Comparison of ENCODE assay signal across 21 cellular contexts in genomic region chr11:3686751-3687150, GRCh38. TPM values are rescaled to one million over a fixed set of nuclear protein-coding genes. Genes with fewer than 3 reads are reported as not detected.
DNase-seq lines count a peak whose midpoint lies in the region; ATAC-seq and TF ChIP-seq lines count a peak whose summit lies in the region.
"Had no signal": no experiment of that assay in that cellular context is flagged by ENCODE, and none has a peak within 500 bp of the region (broad histone marks: within the 10 kb centered on the region; RNA-seq: fewer than 3 reads in every experiment).

No MANE protein-coding gene starts in this region.

- no peaks in the 10 kb centered on the region for H3F3A ChIP-seq in GM23248 (ENCODE audit: insufficient read depth)

- intact Hi-C loops in gastrocnemius medialis (cut with DNase I; ENCODE audit: low total_unique reads), result no loop called here

- TF ChIP-seq POLR2A in gastrocnemius medialis (IDR thresholded peaks at IDR 0.05), result no peak

- no peaks in the 10 kb centered on the region for H3K27me3 Mint-ChIP-seq in T-helper 17 cell
- H3K27me3 Mint-ChIP-seq: CD4-positive, alpha-beta memory T cell had no signal

- H3K9me3 ChIP-seq in GM23248 (ENCODE audit: low read depth) (no peaks in the 10 kb centered on the region), T-helper 17 cell (ENCODE audit: control insufficient read depth, low read length, poor library complexity, severe bottlenecking) (no peaks in the 10 kb centered on the region), gastrocnemius medialis (no peaks in the 10 kb centered on the region), Karpas-422 (ENCODE audit: low read length) (no peaks in the 10 kb centered on the region)
- H3K9me3 ChIP-seq: BLaER1 had no signal

- DNase-seq in GM23248 (peak; percentile 5), T-helper 17 cell (no peak), fibroblast of mammary gland (ENCODE audit: low read depth) (peak; percentile 30), gastrocnemius medialis (no peak), Karpas-422 (no peak), omental fat pad (ENCODE audit: low spot score) (no peak)
- DNase-seq: CD4-positive, alpha-beta memory T cell; DMS153; KG1; MM.1S; NCI-H1092; NCI-H146; NCI-H2081 treated with DMSO at 0.1 percent for 48 hours; NCI-H774; OCI-M1; Right ventricle myocardium superior had no signal

- no peaks in the 10 kb centered on the region for H3K4me1 ChIP-seq in GM23248 (ENCODE audit: insufficient read depth)
- peaks cover 19 to 24% of the 10 kb centered on the region in 2 donors for H3K4me1 ChIP-seq in gastrocnemius medialis
- no peaks in the 10 kb centered on the region for H3K4me1 ChIP-seq in Karpas-422 (ENCODE audit: low read length)
- H3K4me1 ChIP-seq: BLaER1 had no signal

- WGBS in GM23248 (ENCODE audit: low coverage in 1 of 2, low lambda C conversion rate in 2 of 2, missing lambda C conversion rate in 2 of 2), 2 experiments, result 76 to 90% methylated on average over 4 of the region's 4 CpGs

- TF ChIP-seq CTCF in fibroblast of mammary gland (conservative IDR thresholded peaks at IDR 0.05; ENCODE audit: control insufficient read depth, insufficient read depth, low read depth, low read length) (no peak), gastrocnemius medialis (IDR thresholded peaks at IDR 0.05 in 4 of 5, conservative IDR thresholded peaks at IDR 0.05 in 1 of 5) (no peak), omental fat pad (IDR thresholded peaks at IDR 0.05) (no peak)

- H3K4me3 Mint-ChIP-seq in T-helper 17 cell, result no peak overlapping the region
- H3K4me3 Mint-ChIP-seq: CD4-positive, alpha-beta memory T cell had no signal

- H3K79me2 ChIP-seq in GM23248 (ENCODE audit: insufficient read depth) (peaks cover 11% of the 10 kb centered on the region; the same call in 1 of the 2 replicates), Karpas-422 (ENCODE audit: low read length) (no peaks in the 10 kb centered on the region)

- H3K4me2 ChIP-seq in GM23248 (ENCODE audit: unreplicated experiment) (no peak overlapping the region), Karpas-422 (ENCODE audit: low read depth, low read length, poor library complexity, severe bottlenecking) (no peak overlapping the region)
- H3K4me2 ChIP-seq: BLaER1 had no signal

- peaks cover 2% of the 10 kb centered on the region for H3K36me3 Mint-ChIP-seq in T-helper 17 cell (ENCODE audit: low read depth)

- H2AFZ ChIP-seq in GM23248 (no peak overlapping the region), Karpas-422 (ENCODE audit: low read length) (no peak overlapping the region)

- no peaks in the 10 kb centered on the region for H4K20me1 ChIP-seq in GM23248 (ENCODE audit: insufficient read depth)
- no peaks in the 10 kb centered on the region for H4K20me1 ChIP-seq in Karpas-422 (ENCODE audit: insufficient read depth, low read depth, low read length)

- ATAC-seq in T-helper 17 cell (no peak), gastrocnemius medialis (no peak), omental fat pad (ENCODE audit: low FRiP score) (no peak), GM21529 (IDR thresholded peaks at IDR 0.05; ENCODE audit: unreplicated experiment) (no peak)

- peaks cover 2% of the 10 kb centered on the region for H3K4me1 Mint-ChIP-seq in T-helper 17 cell

- in situ Hi-C loops in GM23248 (cut with MboI) (no loop called here), gastrocnemius medialis (cut with MboI; ENCODE audit: low sequenced_read_pairs in 4 of 4) (no loop called here)

- H3K27ac ChIP-seq in GM23248 (no peak overlapping the region), gastrocnemius medialis (peak overlapping the region; percentile 70 to 85 (median 70)), Karpas-422 (ENCODE audit: low read length) (no peak overlapping the region)
- H3K27ac ChIP-seq: BLaER1, SK-N-MC had no signal

- H3K9me2 ChIP-seq in GM23248 (ENCODE audit: insufficient read depth) (no peaks in the 10 kb centered on the region), Karpas-422 (replicated peaks; ENCODE audit: insufficient read depth, low read length) (no peaks in the 10 kb centered on the region)

- H3K27ac Mint-ChIP-seq in T-helper 17 cell, result peak overlapping the region; percentile 59

- H3K27me3 ChIP-seq in GM23248 (replicated peaks; ENCODE audit: insufficient read depth), result no peaks in the 10 kb centered on the region
- no peaks in the 10 kb centered on the region for H3K27me3 ChIP-seq in gastrocnemius medialis
- H3K27me3 ChIP-seq in Karpas-422 (ENCODE audit: low read length), result no peaks in the 10 kb centered on the region
- H3K27me3 ChIP-seq: BLaER1 had no signal

- H3K36me3 ChIP-seq in GM23248 (ENCODE audit: low read depth), result peaks cover 62% of the 10 kb centered on the region
- H3K36me3 ChIP-seq in gastrocnemius medialis, result peaks cover 6 to 75% of the 10 kb centered on the region in 2 donors
- H3K36me3 ChIP-seq in Karpas-422 (ENCODE audit: insufficient read depth, low read length), result peaks cover 62% of the 10 kb centered on the region; the same call in 1 of the 2 replicates

- no peak overlapping the region for H3K4me3 ChIP-seq in GM23248
- H3K4me3 ChIP-seq in fibroblast of mammary gland (ENCODE audit: control insufficient read depth, low read depth, low read length), result no peak overlapping the region
- no peak overlapping the region for H3K4me3 ChIP-seq in gastrocnemius medialis
- H3K4me3 ChIP-seq in Karpas-422 (ENCODE audit: low read length), result no peak overlapping the region
- H3K4me3 ChIP-seq: BLaER1, SK-N-MC had no signal

- H3K9ac ChIP-seq in GM23248, result no peak overlapping the region
- H3K9ac ChIP-seq in Karpas-422 (ENCODE audit: low read length), result no peak overlapping the region
- H3K9ac ChIP-seq: BLaER1 had no signal

RNA-seq across cellular contexts. Expression of gene CHRNA10, which starts 15.6 kb away (rescaled TPM):
- total RNA-seq in GM23248 (2014; rRNA removed; shearing (Covaris generic)), result 0.51 and 0.65 TPM in 2 replicates
- 0.28 and 0.44 TPM in 2 replicates for polyA plus RNA-seq in GM23248 (2016; fragmentation: Nextera tagmentation; extraction: Ambion mirVana)
- total RNA-seq in T-helper 17 cell, result 1 to 10 TPM in 1 of 2 donors, under 1 TPM in 1; 0.82 to 1.2 TPM
- 1 to 10 TPM in 1 of 4 donors, under 1 TPM in 1, not detected in 2; 0.24 to 3.3 TPM for total RNA-seq in gastrocnemius medialis
- 1.7 and 6.0 TPM in 2 replicates for total RNA-seq in Karpas-422 (2014; rRNA removed; shearing (Covaris generic); ENCODE audit: low replicate concordance)
- 1 to 10 TPM; 1.1 to 4.7 (median 2.6) TPM for total RNA-seq in omental fat pad

RNA-seq across cellular contexts. Expression of gene ART1, which starts 41.8 kb away (rescaled TPM):
- not detected in 2 replicates for total RNA-seq in GM23248 (2014; rRNA removed; shearing (Covaris generic))
- polyA plus RNA-seq in GM23248 (2016; fragmentation: Nextera tagmentation; extraction: Ambion mirVana), result not detected in 2 replicates
- total RNA-seq in T-helper 17 cell (not detected), gastrocnemius medialis (10 to 100 TPM; 23.2 to 94.9 (median 41.7) TPM), omental fat pad (not detected)
- not detected in 2 replicates for total RNA-seq in Karpas-422 (2014; rRNA removed; shearing (Covaris generic); ENCODE audit: low replicate concordance)
- total RNA-seq: A673; CD4-positive, alpha-beta memory T cell; H4 had no signal
- polyA plus RNA-seq: CD4-positive, alpha-beta memory T cell had no signal

RNA-seq across cellular contexts. Expression of gene ART5, which starts 45.0 kb away (rescaled TPM):
- not detected in 2 replicates for total RNA-seq in GM23248 (2014; rRNA removed; shearing (Covaris generic))
- polyA plus RNA-seq in GM23248 (2016; fragmentation: Nextera tagmentation; extraction: Ambion mirVana), result 0.23 TPM in 1 of 2 replicates, not detected in the other
- total RNA-seq in T-helper 17 cell (not detected), gastrocnemius medialis (1 to 10 TPM; 1.1 to 8.5 (median 2.2) TPM), omental fat pad (under 1 TPM in 2 of 4 donors, not detected in 2; 0.63 to 0.65 TPM)
- total RNA-seq in Karpas-422 (2014; rRNA removed; shearing (Covaris generic); ENCODE audit: low replicate concordance), result not detected in 2 replicates
- total RNA-seq: A673; CD4-positive, alpha-beta memory T cell had no signal
- polyA plus RNA-seq: CD4-positive, alpha-beta memory T cell had no signal

Comparison
In these comparisons a context has a peak if more than half of its experiments do, and no peak if none do; other contexts are left out.
1. DNase-seq: peak in GM23248 (single experiment) and fibroblast of mammary gland (single experiment); none in T-helper 17 cell (0 of 3), gastrocnemius medialis (0 of 2), Karpas-422 (single experiment) and omental fat pad (single experiment).
2. H3K27ac ChIP-seq: peak in gastrocnemius medialis (4 of 4); none in GM23248 (single experiment) and Karpas-422 (single experiment).
3. RNA of gene ART1, which starts 41.8 kb away (total RNA-seq): 23.2 to 94.9 TPM in gastrocnemius medialis; not detected in GM23248, not detected in T-helper 17 cell, not detected in Karpas-422 and not detected in omental fat pad; every median in the first group is over 10 times any median in the second.